10 cellular contexts compared by ENCODE assay signal in the genomic region with DNA sequence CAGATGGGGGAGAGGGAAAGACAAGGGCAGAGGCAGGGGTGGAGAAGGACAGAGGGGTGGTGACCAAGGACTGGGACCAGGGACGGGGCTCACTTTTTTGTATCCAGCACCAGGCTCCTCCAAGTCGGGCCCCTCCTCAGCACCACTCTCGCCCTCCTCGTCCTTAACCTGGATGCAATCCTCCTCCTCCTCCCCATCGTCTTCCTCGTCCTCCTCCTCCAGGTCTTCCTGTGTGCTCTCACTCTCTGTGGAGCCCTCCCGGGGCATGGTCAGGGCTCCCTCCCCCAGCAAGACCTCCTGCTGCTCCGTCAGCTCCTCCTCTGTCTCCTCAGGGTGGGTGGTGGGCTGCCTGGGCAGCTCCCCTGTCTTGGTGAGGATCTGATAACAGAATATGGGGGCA. TPM values are rescaled to one million over a fixed set of nuclear protein-coding genes. Genes with fewer than 3 reads are reported as not detected.
A peak's percentile ranks its signal among the peaks of the same experiment; 100 is the strongest.
DNase-seq lines count a peak whose midpoint lies in the region; ATAC-seq and TF ChIP-seq lines count a peak whose summit lies in the region.
"Had no signal": no experiment of that assay in that cellular context is flagged by ENCODE, and none has a peak within 500 bp of the region (broad histone marks: within the 10 kb centered on the region; RNA-seq: fewer than 3 reads in every experiment).

No MANE protein-coding gene starts in this region.

- ATAC-seq in activated CD4-positive, alpha-beta T cell treated with anti-CD3 and anti-CD28 coated beads for 36 hours = no peak
- ATAC-seq in gastrocnemius medialis (no peak), GM21717 (IDR thresholded peaks at IDR 0.05; ENCODE audit: unreplicated experiment) (no peak)

- DNase-seq in activated CD4-positive, alpha-beta T cell treated with anti-CD3 and anti-CD28 coated beads for 36 hours = no peak
- no peak for DNase-seq in activated CD4-positive, alpha-beta T cell treated with anti-CD3 and anti-CD28 coated beads for 48 hours
- DNase-seq in dorsolateral prefrontal cortex = no peak
- DNase-seq in gastrocnemius medialis = no peak
- no peak for DNase-seq in cerebellar nuclear complex (lab: John Stamatoyannopoulos, UW)
- DNase-seq: colonic mucosa; NCI-H1092; retina; stimulated activated naive CD4-positive, alpha-beta T cell had no signal

- H3K4me1 Mint-ChIP-seq in activated CD4-positive, alpha-beta T cell treated with anti-CD3 and anti-CD28 coated beads for 36 hours = peaks cover 15% of the 10 kb centered on the region

- POLR2A ChIA-PET in activated CD4-positive, alpha-beta T cell treated with anti-CD3 and anti-CD28 coated beads for 36 hours (lab: Charles Lee) = interaction anchor here (1.1 to 1.2 kb wide), 2 partner anchors 21 to 36 kb away, joined by 3 to 4 read pairs; a partner anchor contains a TSS

- H3K9me3 ChIP-seq in gastrocnemius medialis = no peaks in the 10 kb centered on the region
- H3K9me3 ChIP-seq: colonic mucosa had no signal

- no peaks in the 10 kb centered on the region for H3K4me1 ChIP-seq in gastrocnemius medialis
- H3K4me1 ChIP-seq: colonic mucosa had no signal

- in situ Hi-C loops in gastrocnemius medialis (cut with MboI; ENCODE audit: low sequenced_read_pairs in 4 of 4) = no loop called here

- H3K27ac Mint-ChIP-seq in activated CD4-positive, alpha-beta T cell treated with anti-CD3 and anti-CD28 coated beads for 36 hours = peak overlapping the region; percentile 63

- H3K4me3 ChIP-seq in dorsolateral prefrontal cortex = no peak overlapping the region
- H3K4me3 ChIP-seq in gastrocnemius medialis = no peak overlapping the region
- H3K4me3 ChIP-seq: colonic mucosa had no signal

- no peak overlapping the region for H3K4me3 Mint-ChIP-seq in activated CD4-positive, alpha-beta T cell treated with anti-CD3 and anti-CD28 coated beads for 36 hours

- no peak for TF ChIP-seq CTCF in dorsolateral prefrontal cortex (IDR thresholded peaks at IDR 0.05 in 54 of 56, conservative IDR thresholded peaks at IDR 0.05 in 2 of 56; ENCODE audit: low read depth in 1 of 56, partially characterized antibody in 56 of 56)
- no peak for TF ChIP-seq CTCF in gastrocnemius medialis (IDR thresholded peaks at IDR 0.05 in 4 of 5, conservative IDR thresholded peaks at IDR 0.05 in 1 of 5)

- no peaks in the 10 kb centered on the region for H3K9me3 Mint-ChIP-seq in activated CD4-positive, alpha-beta T cell treated with anti-CD3 and anti-CD28 coated beads for 36 hours (ENCODE audit: low read depth)

- CTCF ChIA-PET in activated CD4-positive, alpha-beta T cell treated with anti-CD3 and anti-CD28 coated beads for 36 hours (lab: Charles Lee) = interaction anchor here (0.6 to 1.0 kb wide), 3 partner anchors 24 to 244 kb away, joined by 3 read pairs; no protein-coding TSS in a partner anchor

- H3K27ac ChIP-seq in dorsolateral prefrontal cortex = peak overlapping the region in 49 of 59 donors; percentile 1 to 88 (median 63)
- H3K27ac ChIP-seq in gastrocnemius medialis = peak overlapping the region; percentile 35 to 69 (median 62)
- H3K27ac ChIP-seq: colonic mucosa had no signal

- H3K36me3 Mint-ChIP-seq in activated CD4-positive, alpha-beta T cell treated with anti-CD3 and anti-CD28 coated beads for 36 hours (ENCODE audit: low read depth) = peaks cover 9% of the 10 kb centered on the region

- intact Hi-C loops in activated CD4-positive, alpha-beta T cell treated with anti-CD3 and anti-CD28 coated beads for 36 hours (cut with DNase I, micrococcal nuclease) = loop anchor here in 1 of 2 experiments (2.0 kb wide), 1 partner anchor 17 kb away; a partner anchor contains a TSS
- intact Hi-C loops in dorsolateral prefrontal cortex (cut with DNase I) (no loop called here), gastrocnemius medialis (cut with DNase I; ENCODE audit: low total_unique reads) (no loop called here)

- peaks cover 0 to 88% of the 10 kb centered on the region in 2 donors for H3K36me3 ChIP-seq in gastrocnemius medialis
- H3K36me3 ChIP-seq: colonic mucosa had no signal

- TF ChIP-seq POLR2A in gastrocnemius medialis (IDR thresholded peaks at IDR 0.05) = no peak

- no peaks in the 10 kb centered on the region for H3K27me3 Mint-ChIP-seq in activated CD4-positive, alpha-beta T cell treated with anti-CD3 and anti-CD28 coated beads for 36 hours

- H3K27me3 ChIP-seq in dorsolateral prefrontal cortex = no peaks in the 10 kb centered on the region
- no peaks in the 10 kb centered on the region for H3K27me3 ChIP-seq in gastrocnemius medialis
- H3K27me3 ChIP-seq: colonic mucosa had no signal

RNA-seq across cellular contexts. Expression of a gene that starts 16.8 kb away (rescaled TPM):
- total RNA-seq in activated CD4-positive, alpha-beta T cell treated with anti-CD3 and anti-CD28 coated beads for 36 hours = 10 to 100 TPM; 21.3 to 22.0 TPM
- total RNA-seq in dorsolateral prefrontal cortex = 10 to 100 TPM; 29.8 to 60.2 (median 41.8) TPM
- 10 to 100 TPM; 30.5 to 40.5 (median 36.4) TPM for total RNA-seq in gastrocnemius medialis

RNA-seq across cellular contexts. Expression of a gene that starts 20.8 kb away (rescaled TPM):
- total RNA-seq in activated CD4-positive, alpha-beta T cell treated with anti-CD3 and anti-CD28 coated beads for 36 hours = 100 to 1,000 TPM in 1 of 2 experiments, 10 to 100 TPM in 1; 93.1 to 102 TPM
- 10 to 100 TPM; 27.5 to 55.0 (median 39.7) TPM for total RNA-seq in dorsolateral prefrontal cortex
- 10 to 100 TPM; 41.6 to 79.0 (median 56.5) TPM for total RNA-seq in gastrocnemius medialis

RNA-seq across cellular contexts. Expression of a gene that starts 36.1 kb away (rescaled TPM):
- 10 to 100 TPM; 16.5 to 22.0 TPM for total RNA-seq in activated CD4-positive, alpha-beta T cell treated with anti-CD3 and anti-CD28 coated beads for 36 hours
- 100 to 1,000 TPM in 88 of 120 experiments, 10 to 100 TPM in 32; 70.3 to 155 (median 110) TPM for total RNA-seq in dorsolateral prefrontal cortex
- total RNA-seq in gastrocnemius medialis = 100 to 1,000 TPM in 2 of 4 donors, 10 to 100 TPM in 2; 36.5 to 301 (median 88.0) TPM

RNA-seq across cellular contexts. Expression of a gene that starts 54.4 kb away (rescaled TPM):
- 10 to 100 TPM; 17.1 to 23.3 TPM for total RNA-seq in activated CD4-positive, alpha-beta T cell treated with anti-CD3 and anti-CD28 coated beads for 36 hours
- total RNA-seq in dorsolateral prefrontal cortex (1 to 10 TPM in 35 of 120 experiments, under 1 TPM in 74, not detected in 11; 0.19 to 2.8 (median 0.78) TPM), gastrocnemius medialis (1 to 10 TPM in 3 of 4 donors, under 1 TPM in 1; 0.97 to 7.4 (median 1.9) TPM)
